In the genomic region with DNA sequence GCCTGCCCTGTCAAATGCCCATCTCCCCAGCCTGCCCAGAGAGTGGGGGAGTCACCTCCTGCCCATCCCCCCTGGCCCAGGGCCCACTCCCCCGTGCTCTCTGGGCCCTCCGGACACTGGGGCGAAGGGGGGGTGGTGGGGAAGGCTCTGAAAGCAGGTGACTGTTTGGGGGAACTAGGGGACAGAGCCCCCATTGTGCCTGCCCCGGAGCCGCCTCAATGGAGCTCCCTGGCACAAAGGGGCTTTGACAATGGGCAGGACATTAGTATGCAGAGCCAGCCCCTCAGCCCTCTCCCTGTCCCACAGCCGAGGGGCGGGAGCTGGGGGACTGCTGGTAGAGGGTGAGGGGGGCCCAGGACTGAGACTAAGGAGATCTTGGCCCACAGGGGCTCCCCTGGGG, we compare ENCODE assay signal across 1 cellular context.
TF ChIP-seq lines count a peak whose summit lies in the region.

No MANE protein-coding gene starts in this region.

TF ChIP-seq in WTC11, 78 proteins besides CTCF, POLR2A, EP300 and RAD21 (continued from another document):
- TF ChIP-seq, protein P1, sequence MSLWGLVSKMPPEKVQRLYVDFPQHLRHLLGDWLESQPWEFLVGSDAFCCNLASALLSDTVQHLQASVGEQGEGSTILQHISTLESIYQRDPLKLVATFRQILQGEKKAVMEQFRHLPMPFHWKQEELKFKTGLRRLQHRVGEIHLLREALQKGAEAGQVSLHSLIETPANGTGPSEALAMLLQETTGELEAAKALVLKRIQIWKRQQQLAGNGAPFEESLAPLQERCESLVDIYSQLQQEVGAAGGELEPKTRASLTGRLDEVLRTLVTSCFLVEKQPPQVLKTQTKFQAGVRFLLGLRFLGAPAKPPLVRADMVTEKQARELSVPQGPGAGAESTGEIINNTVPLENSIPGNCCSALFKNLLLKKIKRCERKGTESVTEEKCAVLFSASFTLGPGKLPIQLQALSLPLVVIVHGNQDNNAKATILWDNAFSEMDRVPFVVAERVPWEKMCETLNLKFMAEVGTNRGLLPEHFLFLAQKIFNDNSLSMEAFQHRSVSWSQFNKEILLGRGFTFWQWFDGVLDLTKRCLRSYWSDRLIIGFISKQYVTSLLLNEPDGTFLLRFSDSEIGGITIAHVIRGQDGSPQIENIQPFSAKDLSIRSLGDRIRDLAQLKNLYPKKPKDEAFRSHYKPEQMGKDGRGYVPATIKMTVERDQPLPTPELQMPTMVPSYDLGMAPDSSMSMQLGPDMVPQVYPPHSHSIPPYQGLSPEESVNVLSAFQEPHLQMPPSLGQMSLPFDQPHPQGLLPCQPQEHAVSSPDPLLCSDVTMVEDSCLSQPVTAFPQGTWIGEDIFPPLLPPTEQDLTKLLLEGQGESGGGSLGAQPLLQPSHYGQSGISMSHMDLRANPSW (CRISPR knock-in tag; conservative IDR thresholded peaks at IDR 0.05; ENCODE audit: low read depth): no peak
- no peak for TF ChIP-seq ZNF263 (CRISPR knock-in tag; IDR thresholded peaks at IDR 0.05; ENCODE audit: low read depth)
- TF ChIP-seq, protein P2, sequence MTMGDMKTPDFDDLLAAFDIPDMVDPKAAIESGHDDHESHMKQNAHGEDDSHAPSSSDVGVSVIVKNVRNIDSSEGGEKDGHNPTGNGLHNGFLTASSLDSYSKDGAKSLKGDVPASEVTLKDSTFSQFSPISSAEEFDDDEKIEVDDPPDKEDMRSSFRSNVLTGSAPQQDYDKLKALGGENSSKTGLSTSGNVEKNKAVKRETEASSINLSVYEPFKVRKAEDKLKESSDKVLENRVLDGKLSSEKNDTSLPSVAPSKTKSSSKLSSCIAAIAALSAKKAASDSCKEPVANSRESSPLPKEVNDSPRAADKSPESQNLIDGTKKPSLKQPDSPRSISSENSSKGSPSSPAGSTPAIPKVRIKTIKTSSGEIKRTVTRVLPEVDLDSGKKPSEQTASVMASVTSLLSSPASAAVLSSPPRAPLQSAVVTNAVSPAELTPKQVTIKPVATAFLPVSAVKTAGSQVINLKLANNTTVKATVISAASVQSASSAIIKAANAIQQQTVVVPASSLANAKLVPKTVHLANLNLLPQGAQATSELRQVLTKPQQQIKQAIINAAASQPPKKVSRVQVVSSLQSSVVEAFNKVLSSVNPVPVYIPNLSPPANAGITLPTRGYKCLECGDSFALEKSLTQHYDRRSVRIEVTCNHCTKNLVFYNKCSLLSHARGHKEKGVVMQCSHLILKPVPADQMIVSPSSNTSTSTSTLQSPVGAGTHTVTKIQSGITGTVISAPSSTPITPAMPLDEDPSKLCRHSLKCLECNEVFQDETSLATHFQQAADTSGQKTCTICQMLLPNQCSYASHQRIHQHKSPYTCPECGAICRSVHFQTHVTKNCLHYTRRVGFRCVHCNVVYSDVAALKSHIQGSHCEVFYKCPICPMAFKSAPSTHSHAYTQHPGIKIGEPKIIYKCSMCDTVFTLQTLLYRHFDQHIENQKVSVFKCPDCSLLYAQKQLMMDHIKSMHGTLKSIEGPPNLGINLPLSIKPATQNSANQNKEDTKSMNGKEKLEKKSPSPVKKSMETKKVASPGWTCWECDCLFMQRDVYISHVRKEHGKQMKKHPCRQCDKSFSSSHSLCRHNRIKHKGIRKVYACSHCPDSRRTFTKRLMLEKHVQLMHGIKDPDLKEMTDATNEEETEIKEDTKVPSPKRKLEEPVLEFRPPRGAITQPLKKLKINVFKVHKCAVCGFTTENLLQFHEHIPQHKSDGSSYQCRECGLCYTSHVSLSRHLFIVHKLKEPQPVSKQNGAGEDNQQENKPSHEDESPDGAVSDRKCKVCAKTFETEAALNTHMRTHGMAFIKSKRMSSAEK (CRISPR knock-in tag; IDR thresholded peaks at IDR 0.05; ENCODE audit: borderline replicate concordance): no peak
- TF ChIP-seq, protein P3, sequence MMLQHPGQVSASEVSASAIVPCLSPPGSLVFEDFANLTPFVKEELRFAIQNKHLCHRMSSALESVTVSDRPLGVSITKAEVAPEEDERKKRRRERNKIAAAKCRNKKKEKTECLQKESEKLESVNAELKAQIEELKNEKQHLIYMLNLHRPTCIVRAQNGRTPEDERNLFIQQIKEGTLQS (CRISPR knock-in tag; conservative IDR thresholded peaks at IDR 0.05): no peak
- no peak for TF ChIP-seq MXD4 (CRISPR knock-in tag; IDR thresholded peaks at IDR 0.05; ENCODE audit: borderline replicate concordance)
